Comparison of ENCODE assay signal across 2 cellular contexts in the genomic region with DNA sequence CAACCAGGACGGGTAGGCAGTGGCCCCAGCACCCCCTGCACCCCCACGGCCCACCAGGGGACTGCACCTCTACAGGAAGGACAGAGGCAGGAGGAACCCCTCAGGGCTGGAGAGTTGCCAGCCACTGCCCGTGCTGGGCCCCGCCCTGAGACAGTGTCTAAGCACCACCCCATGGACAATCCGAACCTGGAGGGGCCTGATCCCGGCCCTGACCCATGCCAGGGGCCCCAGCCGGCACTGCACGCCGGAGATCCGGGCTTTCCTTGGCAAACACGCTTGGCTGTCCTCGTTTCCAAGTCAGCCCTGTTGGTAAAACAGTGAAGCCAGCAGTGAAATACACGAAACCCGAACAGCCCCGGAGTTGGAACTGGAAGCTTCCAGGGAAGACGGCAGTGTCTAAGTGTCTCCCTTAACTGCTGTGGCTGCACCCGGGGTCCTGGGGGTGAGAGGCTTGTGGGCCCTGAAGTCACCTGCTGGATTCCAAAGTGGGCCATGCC.
TF ChIP-seq lines count a peak whose summit lies in the region.

No MANE protein-coding gene starts in this region.

TF ChIP-seq in IMR-90, 13 proteins besides CTCF, POLR2A, EP300 and RAD21:
- TF ChIP-seq CEBPB (IDR thresholded peaks at IDR 0.05; ENCODE audit: low read depth, low read length) = no peak
- TF ChIP-seq FOS (IDR thresholded peaks at IDR 0.05; ENCODE audit: low read depth, low read length) = no peak
- no peak for TF ChIP-seq SMC3 (IDR thresholded peaks at IDR 0.05; ENCODE audit: low read depth, low read length)
- TF ChIP-seq RCOR1 (IDR thresholded peaks at IDR 0.05; ENCODE audit: insufficient replicate concordance, low read length) = no peak
- no peak for TF ChIP-seq MAFK (IDR thresholded peaks at IDR 0.05; ENCODE audit: low read depth, low read length)
- TF ChIP-seq NFE2L2 (IDR thresholded peaks at IDR 0.05; ENCODE audit: low read depth, low read length) = no peak
- no peak for TF ChIP-seq BHLHE40 (IDR thresholded peaks at IDR 0.05; ENCODE audit: low read depth, low read length)
- TF ChIP-seq, protein P1, sequence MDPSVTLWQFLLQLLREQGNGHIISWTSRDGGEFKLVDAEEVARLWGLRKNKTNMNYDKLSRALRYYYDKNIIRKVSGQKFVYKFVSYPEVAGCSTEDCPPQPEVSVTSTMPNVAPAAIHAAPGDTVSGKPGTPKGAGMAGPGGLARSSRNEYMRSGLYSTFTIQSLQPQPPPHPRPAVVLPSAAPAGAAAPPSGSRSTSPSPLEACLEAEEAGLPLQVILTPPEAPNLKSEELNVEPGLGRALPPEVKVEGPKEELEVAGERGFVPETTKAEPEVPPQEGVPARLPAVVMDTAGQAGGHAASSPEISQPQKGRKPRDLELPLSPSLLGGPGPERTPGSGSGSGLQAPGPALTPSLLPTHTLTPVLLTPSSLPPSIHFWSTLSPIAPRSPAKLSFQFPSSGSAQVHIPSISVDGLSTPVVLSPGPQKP (IDR thresholded peaks at IDR 0.05; ENCODE audit: borderline replicate concordance, low read depth, low read length) = no peak
- no peak for TF ChIP-seq MAZ (IDR thresholded peaks at IDR 0.05; ENCODE audit: borderline replicate concordance, low read depth, low read length)
- no peak for TF ChIP-seq RFX5 (IDR thresholded peaks at IDR 0.05; ENCODE audit: low read depth, low read length)
- TF ChIP-seq, protein P2, sequence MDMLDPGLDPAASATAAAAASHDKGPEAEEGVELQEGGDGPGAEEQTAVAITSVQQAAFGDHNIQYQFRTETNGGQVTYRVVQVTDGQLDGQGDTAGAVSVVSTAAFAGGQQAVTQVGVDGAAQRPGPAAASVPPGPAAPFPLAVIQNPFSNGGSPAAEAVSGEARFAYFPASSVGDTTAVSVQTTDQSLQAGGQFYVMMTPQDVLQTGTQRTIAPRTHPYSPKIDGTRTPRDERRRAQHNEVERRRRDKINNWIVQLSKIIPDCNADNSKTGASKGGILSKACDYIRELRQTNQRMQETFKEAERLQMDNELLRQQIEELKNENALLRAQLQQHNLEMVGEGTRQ (IDR thresholded peaks at IDR 0.05; ENCODE audit: low read depth, low read length) = no peak
- no peak for TF ChIP-seq CHD1 (IDR thresholded peaks at IDR 0.05; ENCODE audit: low read depth, low read length)
- TF ChIP-seq MXI1 (IDR thresholded peaks at IDR 0.05; ENCODE audit: borderline replicate concordance, low read depth, low read length) = no peak

TF ChIP-seq in GM12878, 131 proteins besides CTCF, POLR2A, EP300 and RAD21:
- no peak for TF ChIP-seq FOXK2 (IDR thresholded peaks at IDR 0.05)
- no peak for TF ChIP-seq ZBTB4 (CRISPR knock-in tag; IDR thresholded peaks at IDR 0.05)
- no peak for TF ChIP-seq ZNF592 (IDR thresholded peaks at IDR 0.05)
- no peak for TF ChIP-seq ZNF217 (IDR thresholded peaks at IDR 0.05)
- TF ChIP-seq HDAC2 (IDR thresholded peaks at IDR 0.05) = no peak
TF ChIP-seq in GM12878: peak in this region for 0.
